ENCODE assay signal across 18 cellular contexts in genomic region chr1:228211091-228211870, GRCh38. TPM values are rescaled to one million over a fixed set of nuclear protein-coding genes. Genes with fewer than 3 reads are reported as not detected.
DNase-seq lines count a peak whose midpoint lies in the region; ATAC-seq, FAIRE-seq and TF ChIP-seq lines count a peak whose summit lies in the region.
"Had no signal": no experiment of that assay in that cellular context is flagged by ENCODE, and none has a peak within 500 bp of the region (broad histone marks: within the 10 kb centered on the region; RNA-seq: fewer than 3 reads in every experiment).

No MANE protein-coding gene starts in this region.

- peaks cover under 1% of the 10 kb centered on the region for H3K27me3 Mint-ChIP-seq in activated naive CD4-positive, alpha-beta T cell treated with anti-CD3 and anti-CD28 coated beads for 36 hours (ENCODE audit: low read depth)

- no peaks in the 10 kb centered on the region for H3K79me1 ChIP-seq in H1 (ENCODE audit: low read depth, low read length)

- H3K4me3 Mint-ChIP-seq in activated naive CD4-positive, alpha-beta T cell treated with anti-CD3 and anti-CD28 coated beads for 36 hours = peak overlapping the region; percentile 16
- H3K4me3 Mint-ChIP-seq: activated naive CD8-positive, alpha-beta T cell treated with anti-CD3 and anti-CD28 coated beads, Interleukin-2, amount 50 U/mL, for 24 hours had no signal

- H3K56ac ChIP-seq in H1 (replicated peaks; ENCODE audit: insufficient read length, low read depth, low read length) = no peak overlapping the region

- H2AFZ ChIP-seq in H1 (ENCODE audit: low read length) = no peak overlapping the region; the same call in 1 of the 2 replicates

- H3K27ac ChIP-seq in H1 (ENCODE audit: low read depth, low read length) = no peak overlapping the region
- H3K27ac ChIP-seq: SK-N-MC, upper lobe of right lung had no signal

- no peaks in the 10 kb centered on the region for H3K9me3 ChIP-seq in H1 (ENCODE audit: insufficient read depth in 2 of 2, low read depth in 1 of 2, low read length in 1 of 2)
- H3K9me3 ChIP-seq: upper lobe of right lung had no signal

- no peak overlapping the region for H3K23ac ChIP-seq in H1 (ENCODE audit: insufficient read length)

- no peak overlapping the region for H4K5ac ChIP-seq in H1 (ENCODE audit: insufficient read length, low read depth, low read length)

- H2BK20ac ChIP-seq in H1 (ENCODE audit: low read length) = no peak overlapping the region

- FAIRE-seq in H1 (lab: Jason Lieb, UNC) = no peak
- FAIRE-seq: small intestine had no signal

- H3K79me2 ChIP-seq in H1 (ENCODE audit: control insufficient read depth in 1 of 2, insufficient read depth in 2 of 2, low read length in 2 of 2) = no peaks in the 10 kb centered on the region

- H2BK120ac ChIP-seq in H1 (replicated peaks; ENCODE audit: low read depth, low read length) = no peak overlapping the region

- ATAC-seq in GM21619 (IDR thresholded peaks at IDR 0.05; ENCODE audit: unreplicated experiment) = no peak
- ATAC-seq: activated naive CD8-positive, alpha-beta T cell treated with anti-CD3 and anti-CD28 coated beads, Interleukin-2, amount 50 U/mL, for 24 hours; stimulated activated naive B cell treated with anti-CD40 and anti-IgM and Interleukin-4, amounts not matched to agents 10 μg/mL and 1 μg/mL and 100 μg/mL, for 72 hours; upper lobe of right lung had no signal

- POLR2A ChIA-PET in H1 (lab: Charles Lee; ENCODE audit: partially characterized antibody) = interaction anchor here (0.9 to 2.2 kb wide), 7 partner anchors 45 to 246 kb away, joined by 3 to 8 read pairs (median 3); partner anchors contain the start of genes ARF1 and IBA57

- no peak overlapping the region for H2AK5ac ChIP-seq in H1 (ENCODE audit: low read depth, low read length)

- H3K18ac ChIP-seq in H1 (ENCODE audit: extremely low read depth, low read length) = no peak overlapping the region

- CTCF ChIA-PET in activated naive CD4-positive, alpha-beta T cell treated with anti-CD3 and anti-CD28 coated beads for 36 hours (lab: Charles Lee) = no interaction called here
- CTCF ChIA-PET in H1 (lab: Charles Lee; ENCODE audit: partially characterized antibody) = interaction anchor here (0.7 to 2.9 kb wide), 4 partner anchors 9 to 207 kb away, joined by 3 to 10 read pairs (median 6); no protein-coding TSS in a partner anchor

- H3K9ac ChIP-seq in H1 (replicated peaks in 1 of 4; ENCODE audit: extremely low read depth in 1 of 4, low read depth in 3 of 4, low read length in 3 of 4) = no peak overlapping the region

- H2BK15ac ChIP-seq in H1 (ENCODE audit: low read length) = no peak overlapping the region

- peaks cover 21% of the 10 kb centered on the region for H3K27me3 ChIP-seq in H7 (ENCODE audit: control insufficient read depth, insufficient read depth, low read length)
- peaks cover 2 to 21% (median 13%) of the 10 kb centered on the region in 4 experiments; a peak in 6 of 7 replicates for H3K27me3 ChIP-seq in H1 (replicated peaks in 1 of 4; ENCODE audit: control insufficient read depth in 3 of 4, extremely low read depth in 1 of 4, insufficient read depth in 3 of 4, low read length in 3 of 4)

- no peak overlapping the region for H2BK12ac ChIP-seq in H1 (ENCODE audit: low read depth, low read length)

- H3K14ac ChIP-seq in H1 (ENCODE audit: insufficient read length) = no peak overlapping the region

- H4K20me1 ChIP-seq in H1 (replicated peaks in 1 of 2; ENCODE audit: control insufficient read depth in 1 of 2, insufficient read depth in 2 of 2, low read length in 2 of 2) = peaks cover 2 to 15% of the 10 kb centered on the region in 2 experiments

- no peak for TF ChIP-seq EP300 in H1 (IDR thresholded peaks at IDR 0.05; ENCODE audit: borderline replicate concordance in 1 of 2, low read depth in 2 of 2, low read length in 2 of 2)

- no peak for TF ChIP-seq POLR2A in H1 (IDR thresholded peaks at IDR 0.05; ENCODE audit: control extremely low read depth in 1 of 2, low read depth in 2 of 2, low read length in 2 of 2)

- H3K4me2 ChIP-seq in H1 (ENCODE audit: insufficient read depth in 1 of 2, low read depth in 2 of 2, low read length in 2 of 2) = peak overlapping the region in 1 of 2 experiments; percentile 76; a peak in 1 of 4 replicates

- DNase-seq in activated naive CD4-positive, alpha-beta T cell treated with anti-CD3 and anti-CD28 coated beads for 36 hours = no peak
- DNase-seq in activated naive CD4-positive, alpha-beta T cell (lab: John Stamatoyannopoulos, UW) = no peak
- peak; percentile 48 for DNase-seq in H7
- DNase-seq in H1 (ENCODE audit: low read depth in 1 of 2, low spot score in 2 of 2) = no peak
- peak; percentile 73 for DNase-seq in posterior vena cava (ENCODE audit: low spot score)
- no peak for DNase-seq in stimulated activated CD4-positive, alpha-beta T cell treated with anti-CD3 and anti-CD28 coated beads, Interleukin-12 subunit alpha, Interleukin-12 subunit beta, amount 100 ng/mL, for 4 hours
- no peak for DNase-seq in NCI-H2227 treated with DMSO at 0.1 percent for 48 hours (lab: John Stamatoyannopoulos, UW)
- DNase-seq: ACHN; activated naive CD8-positive, alpha-beta T cell treated with anti-CD3 and anti-CD28 coated beads, Interleukin-2, amount 50 U/mL, for 24 hours; COR-L47; GDM1; NCI-H69; small intestine; stimulated activated naive B cell treated with anti-CD40 and anti-IgM and Interleukin-4, amounts not matched to agents 10 μg/mL and 1 μg/mL and 100 μg/mL, for 72 hours; upper lobe of right lung had no signal

- TF ChIP-seq CTCF in H1 (IDR thresholded peaks at IDR 0.05; ENCODE audit: control extremely low read depth in 1 of 3, insufficient read depth in 1 of 3, low read depth in 1 of 3, low read length in 3 of 3) = no peak

- H3K23me2 ChIP-seq in H1 (ENCODE audit: low read depth, low read length) = peaks cover 15% of the 10 kb centered on the region

- no peaks in the 10 kb centered on the region for H3K9me3 Mint-ChIP-seq in activated naive CD4-positive, alpha-beta T cell treated with anti-CD3 and anti-CD28 coated beads for 36 hours
- H3K9me3 Mint-ChIP-seq: activated naive CD8-positive, alpha-beta T cell treated with anti-CD3 and anti-CD28 coated beads, Interleukin-2, amount 50 U/mL, for 24 hours; stimulated activated naive B cell treated with anti-CD40 and anti-IgM and Interleukin-4, amounts not matched to agents 10 μg/mL and 1 μg/mL and 100 μg/mL, for 72 hours had no signal

- H3K4me1 ChIP-seq in H1 (replicated peaks in 1 of 4; ENCODE audit: control insufficient read depth in 3 of 4, insufficient read depth in 4 of 4, low read length in 3 of 4) = peaks cover 0 to 7% (median 4%) of the 10 kb centered on the region in 4 experiments; a peak in 5 of 7 replicates

- intact Hi-C loops in activated naive CD4-positive, alpha-beta T cell treated with anti-CD3 and anti-CD28 coated beads for 36 hours (cut with micrococcal nuclease) = loop anchor here (5.0 kb wide), 1 partner anchor 291 kb away; no protein-coding TSS in a partner anchor
- intact Hi-C loops in posterior vena cava (cut with DNase I) = no loop called here

- H3K4ac ChIP-seq in H1 (replicated peaks; ENCODE audit: insufficient read length, low read depth, low read length) = no peak overlapping the region

- no peak overlapping the region for H3K4me3 ChIP-seq in H7 (ENCODE audit: insufficient read depth, low read depth, low read length)
- no peak overlapping the region for H3K4me3 ChIP-seq in H1 (ENCODE audit: extremely low read depth in 1 of 4, insufficient read depth in 2 of 4, low read depth in 3 of 4, low read length in 4 of 4)
- H3K4me3 ChIP-seq: lung, SK-N-MC, upper lobe of right lung had no signal

- H4K8ac ChIP-seq in H1 (ENCODE audit: extremely low read depth, insufficient read depth, low read length) = peak overlapping the region; percentile 51; the same call in 1 of the 2 replicates

- WGBS in H1 (ENCODE audit: extremely low coverage in 1 of 2, insufficient coverage in 1 of 2, insufficient read length in 1 of 2, insufficient replicate concordance in 2 of 2, low coverage in 1 of 2, low lambda C conversion rate in 2 of 2, missing lambda C conversion rate in 1 of 2), 2 experiments = 88% methylated on average over 23 of the region's 29 CpGs; no CpG with 5 or more reads in 1 of the 2 experiments

- H2BK5ac ChIP-seq in H1 (ENCODE audit: low read depth, low read length) = no peak overlapping the region

- H3K36me3 Mint-ChIP-seq in activated naive CD4-positive, alpha-beta T cell treated with anti-CD3 and anti-CD28 coated beads for 36 hours (ENCODE audit: low read depth) = no peaks in the 10 kb centered on the region

- H3K36me3 ChIP-seq in H7 (replicated peaks; ENCODE audit: control insufficient read depth, insufficient read depth, low read length) (peaks cover 2% of the 10 kb centered on the region), H1 (ENCODE audit: control insufficient read depth in 2 of 4, insufficient read depth in 4 of 4, low read length in 3 of 4) (peaks cover 0 to 6% (median 0%) of the 10 kb centered on the region in 4 experiments; a peak in 3 of 8 replicates)
- H3K36me3 ChIP-seq: upper lobe of right lung had no signal

- no peak for TF ChIP-seq RAD21 in H1 (IDR thresholded peaks at IDR 0.05 in 1 of 2, conservative IDR thresholded peaks at IDR 0.05 in 1 of 2; ENCODE audit: low read depth in 2 of 2, low read length in 2 of 2)

- no peaks in the 10 kb centered on the region for H3K4me1 Mint-ChIP-seq in activated naive CD4-positive, alpha-beta T cell treated with anti-CD3 and anti-CD28 coated beads for 36 hours (ENCODE audit: low read depth)

- no peak overlapping the region for H3K27ac Mint-ChIP-seq in activated naive CD4-positive, alpha-beta T cell treated with anti-CD3 and anti-CD28 coated beads for 36 hours
- H3K27ac Mint-ChIP-seq: activated naive CD8-positive, alpha-beta T cell treated with anti-CD3 and anti-CD28 coated beads, Interleukin-2, amount 50 U/mL, for 24 hours; stimulated activated naive B cell treated with anti-CD40 and anti-IgM and Interleukin-4, amounts not matched to agents 10 μg/mL and 1 μg/mL and 100 μg/mL, for 72 hours had no signal

- no peak overlapping the region for H4K91ac ChIP-seq in H1 (replicated peaks; ENCODE audit: insufficient read length, low read length)

RNA-seq across cellular contexts. Expression of gene OBSCN, which starts 3.4 kb away (rescaled TPM):
- total RNA-seq in activated naive CD4-positive, alpha-beta T cell treated with anti-CD3 and anti-CD28 coated beads for 36 hours = 10 to 100 TPM; 11.5 to 13.5 TPM
- 18.9 and 25.2 TPM in 2 replicates for total RNA-seq in H7 (2014; rRNA removed; shearing (Covaris generic))
- 21.0 and 28.4 TPM in 2 replicates for total RNA-seq in H1 (2021; fragmentation: NEBNext Ultra II Directional; extraction: Animal tissue kit (Norgen Biotek cat#: 25700))
- 7.5 and 10.1 TPM in 2 replicates for polyA plus RNA-seq in H1 (2011; rRNA removed)
- polyA plus RNA-seq in H1 (2011; cell fraction: cytosol; rRNA removed) = 9.8 TPM
- polyA plus RNA-seq in H1 (2011; cell fraction: nucleus; rRNA removed) = 70.1 TPM
- polyA plus RNA-seq in H1 (2012, experiment 1 of 2) = 11.7 to 20.8 TPM (median 19.4 TPM) in 4 replicates
- 6.5 TPM for polyA plus RNA-seq in H1 (2012, experiment 2 of 2)
- 6.5 TPM for polyA plus RNA-seq in H1 (2013, experiment 1 of 2)
- polyA plus RNA-seq in H1 (2013, experiment 2 of 2) = 4.8 TPM
- 13.8 and 16.4 TPM in 2 replicates for polyA minus RNA-seq in H1 (2011; rRNA and poly(A)+ RNA removed)
- 18.6 TPM for polyA minus RNA-seq in H1 (2011; cell fraction: cytosol; rRNA and poly(A)+ RNA removed)
- 55.0 TPM for polyA minus RNA-seq in H1 (2011; cell fraction: nucleus; rRNA and poly(A)+ RNA removed)
- total RNA-seq in posterior vena cava = 1 to 10 TPM; 3.5 to 6.3 TPM

RNA-seq across cellular contexts. Expression of gene IBA57, which starts 45.7 kb away (rescaled TPM):
- 1 to 10 TPM; 4.9 to 5.5 TPM for total RNA-seq in activated naive CD4-positive, alpha-beta T cell treated with anti-CD3 and anti-CD28 coated beads for 36 hours
- 21.2 and 23.3 TPM in 2 replicates for total RNA-seq in H7 (2014; rRNA removed; shearing (Covaris generic))
- total RNA-seq in H1 (2021; fragmentation: NEBNext Ultra II Directional; extraction: Animal tissue kit (Norgen Biotek cat#: 25700)) = 5.9 and 7.8 TPM in 2 replicates
- 2.6 and 5.3 TPM in 2 replicates for polyA plus RNA-seq in H1 (2011; rRNA removed)
- 4.6 TPM for polyA plus RNA-seq in H1 (2011; cell fraction: cytosol; rRNA removed)
- polyA plus RNA-seq in H1 (2011; cell fraction: nucleus; rRNA removed) = 7.1 TPM
- polyA plus RNA-seq in H1 (2012, experiment 1 of 2) = 2.9 to 3.9 TPM (median 3.6 TPM) in 4 replicates
- polyA plus RNA-seq in H1 (2012, experiment 2 of 2) = 1.6 TPM
- 2.3 TPM for polyA plus RNA-seq in H1 (2013, experiment 1 of 2)
- 2.3 TPM for polyA plus RNA-seq in H1 (2013, experiment 2 of 2)
- 3.2 and 3.3 TPM in 2 replicates for polyA minus RNA-seq in H1 (2011; rRNA and poly(A)+ RNA removed)
- polyA minus RNA-seq in H1 (2011; cell fraction: cytosol; rRNA and poly(A)+ RNA removed) = 2.8 TPM
- polyA minus RNA-seq in H1 (2011; cell fraction: nucleus; rRNA and poly(A)+ RNA removed) = 8.4 TPM
- 1 to 10 TPM; 7.4 to 7.8 TPM for total RNA-seq in posterior vena cava

Comparison
In these comparisons a context has a peak if more than half of its experiments do, and no peak if none do; other contexts are left out.
1. DNase-seq: peak in H7 (single experiment) and posterior vena cava (single experiment); none in activated naive CD4-positive, alpha-beta T cell treated with anti-CD3 and anti-CD28 coated beads for 36 hours (single experiment), activated naive CD4-positive, alpha-beta T cell (0 of 4), H1 (0 of 2), stimulated activated CD4-positive, alpha-beta T cell treated with anti-CD3 and anti-CD28 coated beads, Interleukin-12 subunit alpha, Interleukin-12 subunit beta, amount 100 ng/mL, for 4 hours (single experiment) and NCI-H2227 treated with DMSO at 0.1 percent for 48 hours (single experiment).